In genomic region chr6:77457720-77458349, GRCh38 we compare ENCODE assay signal across 1 cellular context.
TF ChIP-seq lines count a peak whose summit lies in the region.

No MANE protein-coding gene starts in this region.

TF ChIP-seq in SK-N-SH treated with all-trans-retinoic acid at 6 μM for 48 hours, 23 proteins besides CTCF, POLR2A, EP300 and RAD21 (continued from another document):
- TF ChIP-seq CSRNP3 (CRISPR knock-in tag; IDR thresholded peaks at IDR 0.05), result no peak
- no peak for TF ChIP-seq ZFP30 (CRISPR knock-in tag; IDR thresholded peaks at IDR 0.05)
- no peak for TF ChIP-seq ZNF565 (CRISPR knock-in tag; conservative IDR thresholded peaks at IDR 0.05; ENCODE audit: low read depth)
- TF ChIP-seq GLIS3 (CRISPR knock-in tag; IDR thresholded peaks at IDR 0.05), result no peak
- TF ChIP-seq ZC3H10 (CRISPR knock-in tag; IDR thresholded peaks at IDR 0.05), result no peak
- no peak for TF ChIP-seq ZNF70 (CRISPR knock-in tag; IDR thresholded peaks at IDR 0.05)
- no peak for TF ChIP-seq RARB (CRISPR knock-in tag; IDR thresholded peaks at IDR 0.05)
- TF ChIP-seq ZFP3 (CRISPR knock-in tag; IDR thresholded peaks at IDR 0.05), result no peak
- TF ChIP-seq OSR1 (CRISPR knock-in tag; IDR thresholded peaks at IDR 0.05), result no peak
- TF ChIP-seq TSHZ2 (CRISPR knock-in tag; IDR thresholded peaks at IDR 0.05), result no peak
- no peak for TF ChIP-seq ARNTL (CRISPR knock-in tag; IDR thresholded peaks at IDR 0.05; ENCODE audit: borderline replicate concordance, low read depth)
